In the genomic region with DNA sequence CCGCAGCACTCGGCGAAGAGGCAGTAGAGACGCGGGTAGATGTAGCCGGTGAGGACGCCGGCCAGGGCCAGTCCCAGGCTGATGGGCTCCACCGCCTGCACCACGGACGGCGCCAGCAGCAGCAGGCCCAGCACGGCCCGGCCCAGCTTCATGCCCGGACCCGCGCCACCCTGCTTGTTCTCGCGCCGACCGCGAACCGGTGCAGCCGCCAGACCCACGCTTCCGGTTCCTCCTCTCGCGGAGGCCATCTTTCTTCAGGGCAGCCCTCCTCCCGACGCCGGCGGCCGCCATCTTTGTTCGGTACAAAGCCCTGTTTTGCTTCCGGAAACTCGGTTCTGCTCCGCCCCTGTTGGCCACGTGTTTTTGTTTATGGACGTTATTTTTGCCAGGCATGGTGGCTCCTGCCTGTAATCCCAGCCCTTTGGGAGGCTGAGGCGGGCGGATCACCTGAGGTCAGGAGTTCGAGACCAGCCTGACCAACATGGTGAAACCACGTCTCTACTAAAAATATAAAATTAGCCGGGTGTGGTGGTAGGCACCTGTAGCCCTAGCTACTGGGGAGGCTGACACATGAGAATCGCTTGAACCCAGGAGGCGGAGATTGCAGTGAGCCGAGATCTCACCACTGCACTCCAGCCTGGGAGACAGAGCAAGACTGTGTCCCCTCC, we compare ENCODE assay signal across 8 cellular contexts. TPM values are rescaled to one million over a fixed set of nuclear protein-coding genes. Genes with fewer than 3 reads are reported as not detected.
A peak's percentile ranks its signal among the peaks of the same experiment; 100 is the strongest.
DNase-seq lines count a peak whose midpoint lies in the region; ATAC-seq and TF ChIP-seq lines count a peak whose summit lies in the region.

A gene with protein sequence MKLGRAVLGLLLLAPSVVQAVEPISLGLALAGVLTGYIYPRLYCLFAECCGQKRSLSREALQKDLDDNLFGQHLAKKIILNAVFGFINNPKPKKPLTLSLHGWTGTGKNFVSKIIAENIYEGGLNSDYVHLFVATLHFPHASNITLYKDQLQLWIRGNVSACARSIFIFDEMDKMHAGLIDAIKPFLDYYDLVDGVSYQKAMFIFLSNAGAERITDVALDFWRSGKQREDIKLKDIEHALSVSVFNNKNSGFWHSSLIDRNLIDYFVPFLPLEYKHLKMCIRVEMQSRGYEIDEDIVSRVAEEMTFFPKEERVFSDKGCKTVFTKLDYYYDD (minus strand): TSS at position 203 of the 668 bp plus-strand sequence. CDS start 51 bp downstream, at position 152.

- H3K9me3 Mint-ChIP-seq in T-cell: no peaks in the 10 kb centered on the region

- no peaks in the 10 kb centered on the region for H3K27me3 ChIP-seq in adrenal gland
- H3K27me3 ChIP-seq in heart right ventricle: no peaks in the 10 kb centered on the region
- H3K27me3 ChIP-seq in upper lobe of left lung: no peaks in the 10 kb centered on the region

- WGBS in adrenal gland, 4 donors: 4 to 7% (median 4%) methylated on average over 26 to 47 of the region's 47 CpGs
- WGBS in heart right ventricle, 2 donors: 4% methylated on average over 46 to 47 of the region's 47 CpGs
- WGBS in upper lobe of left lung, 2 donors: 7 to 13% methylated on average over 12 to 35 of the region's 47 CpGs

- peak within 1 kb of the TSS; percentile 80 to 86 (median 85) for H3K4me3 Mint-ChIP-seq in T-cell

- no peaks in the 10 kb centered on the region for H3K27me3 Mint-ChIP-seq in T-cell

- ATAC-seq in HG02763 (IDR thresholded peaks at IDR 0.05; ENCODE audit: unreplicated experiment) (peak; percentile 88), T-cell (replicated peaks in 1 of 4) (peak; percentile 93 to 95 (median 94)), heart right ventricle (peak; percentile 94 to 99 (median 98)), upper lobe of left lung (ENCODE audit: low FRiP score in 2 of 2) (peak; percentile 97 to 98)

- TF ChIP-seq EP300 in upper lobe of left lung (IDR thresholded peaks at IDR 0.05): no peak

- TF ChIP-seq POLR2A in adrenal gland (IDR thresholded peaks at IDR 0.05) (peak; percentile 17 to 71), upper lobe of left lung (IDR thresholded peaks at IDR 0.05) (peak in 3 of 4 donors; percentile 41 to 80 (median 69))

- H3K36me3 ChIP-seq in adrenal gland (replicated peaks in 1 of 2): peaks cover 0 to 50% of the 10 kb centered on the region in 2 donors
- H3K36me3 ChIP-seq in heart right ventricle: peaks cover 0 to 65% (median 28%) of the 10 kb centered on the region in 9 donors
- H3K36me3 ChIP-seq in upper lobe of left lung: peaks cover 11 to 59% (median 39%) of the 10 kb centered on the region in 4 donors

- no peaks in the 10 kb centered on the region for H3K9me3 ChIP-seq in adrenal gland (replicated peaks in 1 of 3)
- H3K9me3 ChIP-seq in heart right ventricle: no peaks in the 10 kb centered on the region
- H3K9me3 ChIP-seq in upper lobe of left lung: no peaks in the 10 kb centered on the region

- H3K36me3 Mint-ChIP-seq in T-cell: peaks cover 17% of the 10 kb centered on the region

- intact Hi-C loops in adrenal gland (cut with DNase I) (no loop called here), heart right ventricle (cut with DNase I) (no loop called here), posterior cingulate gyrus (cut with DNase I) (loop anchor here (1.0 kb wide), 1 partner anchor 21 kb away; a partner anchor contains a TSS)

- H3K27ac ChIP-seq in adrenal gland (peak within 1 kb of the TSS in 4 of 5 donors; percentile 69 to 85 (median 79)), heart right ventricle (peak within 1 kb of the TSS in 9 of 10 donors; percentile 63 to 88 (median 81)), upper lobe of left lung (peak within 1 kb of the TSS; percentile 76 to 94 (median 86))

- CTCF ChIA-PET in T-cell (lab: Charles Lee): no interaction called here

- DNase-seq in GM12864 (ENCODE audit: low read depth): peak; percentile 75
- peak; percentile 66 for DNase-seq in NCI-H1436 treated with DMSO at 0.1 percent for 48 hours (lab: John Stamatoyannopoulos, UW)
- peak; percentile 82 to 93 (median 90) for DNase-seq in T-cell
- DNase-seq in adrenal gland: peak; percentile 93 to 98 (median 96)
- peak; percentile 95 to 96 for DNase-seq in heart right ventricle
- peak; percentile 90 to 98 (median 94) for DNase-seq in posterior cingulate gyrus
- DNase-seq in upper lobe of left lung: peak; percentile 95 to 98

- H3K4me1 Mint-ChIP-seq in T-cell: peaks cover 11 to 15% (median 11%) of the 10 kb centered on the region in 3 donors

- no peak for TF ChIP-seq CTCF in GM12864 (IDR thresholded peaks at IDR 0.05; ENCODE audit: low read depth, low read length, missing control alignments)
- no peak for TF ChIP-seq CTCF in adrenal gland (IDR thresholded peaks at IDR 0.05)
- TF ChIP-seq CTCF in heart right ventricle (IDR thresholded peaks at IDR 0.05): no peak
- TF ChIP-seq CTCF in upper lobe of left lung (IDR thresholded peaks at IDR 0.05): peak in 2 of 6 experiments; percentile 8 to 24

- H3K4me3 ChIP-seq in GM12864 (ENCODE audit: low read depth, low read length): peak within 1 kb of the TSS; percentile 76
- H3K4me3 ChIP-seq in adrenal gland: peak within 1 kb of the TSS in 3 of 4 donors; percentile 62 to 98 (median 92)
- peak within 1 kb of the TSS; percentile 64 to 96 (median 83) for H3K4me3 ChIP-seq in heart right ventricle
- peak within 1 kb of the TSS; percentile 61 to 99 (median 84) for H3K4me3 ChIP-seq in upper lobe of left lung

- H3K4me1 ChIP-seq in adrenal gland (replicated peaks in 1 of 2) (peaks cover 7 to 8% of the 10 kb centered on the region in 2 donors), heart right ventricle (peaks cover 4 to 10% (median 8%) of the 10 kb centered on the region in 9 donors), upper lobe of left lung (peaks cover 7 to 13% (median 10%) of the 10 kb centered on the region in 4 donors)

- H3K27ac Mint-ChIP-seq in T-cell: peak within 1 kb of the TSS; percentile 79 to 86

- POLR2A ChIA-PET in T-cell (lab: Charles Lee): no interaction called here

RNA-seq across cellular contexts. Expression of the gene that starts here (rescaled TPM):
- total RNA-seq in T-cell (10 to 100 TPM; 16.6 to 39.3 (median 34.1) TPM), adrenal gland (10 to 100 TPM; 23.7 to 61.4 (median 39.8) TPM), heart right ventricle (10 to 100 TPM; 11.1 to 16.8 (median 13.3) TPM), upper lobe of left lung (10 to 100 TPM; 15.6 to 56.5 (median 34.7) TPM)
- polyA plus RNA-seq in adrenal gland (10 to 100 TPM; 19.7 to 51.1 (median 25.5) TPM), heart right ventricle (10 to 100 TPM; 10.9 to 19.8 TPM)

Comparison
In these comparisons a context has a peak if more than half of its experiments do, and no peak if none do; other contexts are left out.
1. Peak in every context shown above with its lines: DNase-seq, ATAC-seq, H3K4me3 ChIP-seq and H3K27ac ChIP-seq.